ENCODE assay signal across 8 cellular contexts in the genomic region with DNA sequence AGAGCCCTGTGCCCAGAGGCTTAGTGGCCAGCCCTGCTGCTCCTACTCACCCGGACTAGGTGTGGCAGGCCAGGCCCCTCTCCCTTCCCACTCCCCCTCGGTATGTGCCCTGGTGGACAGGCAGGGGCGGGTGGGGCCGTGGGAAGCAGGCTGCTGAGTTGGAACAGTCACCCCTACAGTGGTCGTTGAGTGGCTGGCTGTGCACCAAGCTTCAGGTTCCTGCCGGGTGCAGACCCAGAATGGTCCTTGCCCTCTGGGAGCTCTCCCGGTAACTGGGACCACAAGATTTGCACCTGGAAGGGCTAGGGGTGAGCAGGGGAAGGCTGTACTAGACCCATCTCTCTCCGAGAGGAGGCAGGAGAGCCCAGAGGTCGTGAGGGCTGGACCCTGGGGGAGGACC.
DNase-seq lines count a peak whose midpoint lies in the region; ATAC-seq and TF ChIP-seq lines count a peak whose summit lies in the region.

No MANE protein-coding gene starts in this region.

- intact Hi-C loops in dorsolateral prefrontal cortex (cut with DNase I): no loop called here

- no peak overlapping the region for H3K4me3 ChIP-seq in dorsolateral prefrontal cortex

- no peaks in the 10 kb centered on the region for H3K27me3 ChIP-seq in dorsolateral prefrontal cortex

- H3K27ac ChIP-seq in dorsolateral prefrontal cortex: peak overlapping the region in 37 of 59 donors; percentile 2 to 76 (median 48)

- DNase-seq in dorsolateral prefrontal cortex (no peak), NCI-H1694 treated with DMSO at 0.1 percent for 48 hours (lab: John Stamatoyannopoulos, UW) (no peak), NCI-H2029 treated with DMSO at 0.1 percent for 48 hours (lab: John Stamatoyannopoulos, UW) (no peak)
- peak; percentile 36 for DNase-seq in stimulated activated CD8-positive, alpha-beta memory T cell treated with anti-CD3 and anti-CD28 coated beads, Interleukin-4, amount 100 ng/mL, for 48 hours
- DNase-seq in NK-92 treated with Interleukin-12 subunit alpha and Interleukin-12 subunit beta, amount 100 ng/mL, for 24 hours (lab: John Stamatoyannopoulos, UW): no peak

- TF ChIP-seq CTCF in dorsolateral prefrontal cortex (IDR thresholded peaks at IDR 0.05 in 54 of 56, conservative IDR thresholded peaks at IDR 0.05 in 2 of 56; ENCODE audit: low read depth in 1 of 56, partially characterized antibody in 56 of 56): no peak

- ATAC-seq in GM19452 (IDR thresholded peaks at IDR 0.05; ENCODE audit: unreplicated experiment) (peak; percentile 26), HG03196 (IDR thresholded peaks at IDR 0.05; ENCODE audit: unreplicated experiment) (peak; percentile 27), HG03097 (IDR thresholded peaks at IDR 0.05; ENCODE audit: low FRiP score, unreplicated experiment) (no peak)
